ENCODE assay signal across 35 cellular contexts in the genomic region with DNA sequence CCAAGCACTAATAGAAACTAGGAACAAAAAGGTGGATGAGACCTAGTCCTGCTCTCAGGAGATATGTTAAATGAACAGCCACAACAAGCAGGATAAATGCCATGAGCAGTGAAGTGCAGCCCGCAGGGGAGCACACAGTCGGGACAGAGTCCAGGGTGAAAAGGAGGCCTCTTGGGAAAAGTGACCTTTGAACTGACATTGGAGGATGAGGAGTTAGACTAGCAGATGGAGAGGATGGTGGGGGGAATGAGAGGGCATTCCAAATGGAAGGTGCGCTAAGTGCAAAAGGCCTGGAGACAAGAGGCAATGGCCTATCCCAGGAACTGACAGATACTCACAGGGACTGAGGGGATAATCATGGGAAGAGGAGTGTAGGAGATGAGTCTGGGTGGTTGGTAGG.
"Had no signal": no experiment of that assay in that cellular context is flagged by ENCODE, and none has a peak within 500 bp of the region (broad histone marks: within the 10 kb centered on the region; RNA-seq: fewer than 3 reads in every experiment).

No MANE protein-coding gene starts in this region.

- H3K9me3 ChIP-seq: adrenal gland, body of pancreas, breast epithelium had no signal

- ATAC-seq: activated CD8-positive, alpha-beta T cell treated with anti-CD3 and anti-CD28 coated beads for 36 hours; activated naive CD4-positive, alpha-beta T cell treated with anti-CD3 and anti-CD28 coated beads, Interleukin-2, amount 50 U/mL, for 72 hours; activated T-cell treated with anti-CD3 and anti-CD28 coated beads, Interleukin-2, amount 50 U/mL, for 4 hours; activated T-cell treated with anti-CD3 and anti-CD28 coated beads, Interleukin-2, amount 50 U/mL, for 72 hours; activated T-helper 17 cell treated with anti-CD3 and anti-CD28 coated beads, Interleukin-2, amount 50 U/mL, for 72 hours; body of pancreas; T-cell had no signal

- H3K27ac Mint-ChIP-seq: activated CD4-positive, alpha-beta memory T cell treated with anti-CD3 and anti-CD28 coated beads for 36 hours; activated CD8-positive, alpha-beta T cell treated with anti-CD3 and anti-CD28 coated beads for 36 hours; activated naive CD4-positive, alpha-beta T cell treated with anti-CD3 and anti-CD28 coated beads for 36 hours; activated naive CD8-positive, alpha-beta T cell treated with anti-CD3 and anti-CD28 coated beads for 36 hours; activated T-cell treated with anti-CD3 and anti-CD28 coated beads, Interleukin-2, amount 50 U/mL, for 72 hours; activated T-helper 1 cell treated with anti-CD3 and anti-CD28 coated beads, Interleukin-12 subunit alpha, Interleukin-12 subunit beta, Interleukin-2, Interleukin-4 antibody, amounts not matched to agents 30 ng/mL and 10 ng/mL and 1 ng/mL, durations not matched to agents 14 hours and 24 hours and 36 hours; activated T-helper 17 cell treated with anti-CD3 and anti-CD28 coated beads, Interleukin-2, amount 50 U/mL, for 72 hours; T-helper 2 cell treated with Interferon-gamma antibody and Interleukin-4, amounts not matched to agents 5 μg/mL and 100 μg/mL, for 36 hours had no signal

- H3K9me3 Mint-ChIP-seq: activated naive CD4-positive, alpha-beta T cell treated with anti-CD3 and anti-CD28 coated beads, Interleukin-2, amount 50 U/mL, for 72 hours; activated T-cell treated with anti-CD3 and anti-CD28 coated beads, Interleukin-2, amount 50 U/mL, for 4 hours; activated T-helper 17 cell treated with anti-CD3 and anti-CD28 coated beads, Interleukin-2, amount 50 U/mL, for 72 hours; T-cell had no signal

- FAIRE-seq: astrocyte, TTC549 had no signal

- H3K27me3 Mint-ChIP-seq: activated B cell treated with CpG ODN at 0.5 μM for 24 hours; activated CD4-positive, alpha-beta memory T cell treated with anti-CD3 and anti-CD28 coated beads for 36 hours; activated CD8-positive, alpha-beta T cell treated with anti-CD3 and anti-CD28 coated beads for 36 hours; activated naive CD8-positive, alpha-beta T cell treated with anti-CD3 and anti-CD28 coated beads for 36 hours; activated T-helper 17 cell treated with anti-CD3 and anti-CD28 coated beads, Interleukin-2, amount 50 U/mL, for 72 hours; T-cell had no signal

- DNase-seq: activated B cell treated with CpG ODN at 0.5 μM for 24 hours; activated CD4-positive, alpha-beta memory T cell treated with anti-CD3 and anti-CD28 coated beads for 36 hours; activated CD4-positive, alpha-beta T cell treated with anti-CD3 and anti-CD28 coated beads for 48 hours; activated CD4-positive, alpha-beta T cell treated with anti-CD3 and anti-CD28 coated beads, Interleukin-2, amount 50 U/mL, for 1 hour; activated CD4-positive, alpha-beta T cell treated with anti-CD3 and anti-CD28 coated beads, Interleukin-2, amount 50 U/mL, for 4 hours; activated CD4-positive, CD25-positive, alpha-beta regulatory T cell treated with anti-CD3 and anti-CD28 coated beads, Interleukin-2, amount 50 U/mL, for 72 hours; activated CD8-positive, alpha-beta memory T cell treated with anti-CD3 and anti-CD28 coated beads, Interleukin-2, amount 50 U/mL, for 4 hours; activated CD8-positive, alpha-beta T cell treated with anti-CD3 and anti-CD28 coated beads for 36 hours; activated effector memory CD4-positive, alpha-beta T cell treated with anti-CD3 and anti-CD28 coated beads, Interleukin-2, amount 50 U/mL, for 16 hours; activated gamma-delta T cell treated with Interleukin-2 at 50 U/mL for 16 hours; activated naive CD4-positive, alpha-beta T cell; activated naive CD4-positive, alpha-beta T cell treated with anti-CD3 and anti-CD28 coated beads for 36 hours; activated naive CD4-positive, alpha-beta T cell treated with anti-CD3 and anti-CD28 coated beads, Interleukin-2, amount 50 U/mL, for 16 hours; activated naive CD8-positive, alpha-beta T cell treated with anti-CD3 and anti-CD28 coated beads for 36 hours; activated T-cell treated with anti-CD3 and anti-CD28 coated beads for 4 hours; activated T-cell treated with anti-CD3 and anti-CD28 coated beads, Interleukin-2, amount 50 U/mL, for 1 hour; activated T-cell treated with anti-CD3 and anti-CD28 coated beads, Interleukin-2, amount 50 U/mL, for 4 hours; activated T-cell treated with anti-CD3 and anti-CD28 coated beads, Interleukin-2, amount 50 U/mL, for 72 hours; adrenal gland; amniotic stem cell; aorta; body of pancreas; brain microvascular endothelial cell; central memory CD4-positive, alpha-beta T cell; cerebellar nuclear complex; T-cell; T-helper 2 cell; T-helper 9 cell had no signal

- H3K4me3 Mint-ChIP-seq: activated B cell treated with CpG ODN at 0.5 μM for 24 hours; activated CD4-positive, alpha-beta memory T cell treated with anti-CD3 and anti-CD28 coated beads for 36 hours; activated CD8-positive, alpha-beta T cell treated with anti-CD3 and anti-CD28 coated beads for 36 hours; activated naive CD4-positive, alpha-beta T cell treated with anti-CD3 and anti-CD28 coated beads for 36 hours; activated naive CD8-positive, alpha-beta T cell treated with anti-CD3 and anti-CD28 coated beads for 36 hours; activated T-cell treated with anti-CD3 and anti-CD28 coated beads, Interleukin-2, amount 50 U/mL, for 4 hours; activated T-cell treated with anti-CD3 and anti-CD28 coated beads, Interleukin-2, amount 50 U/mL, for 72 hours; activated T-helper 1 cell treated with anti-CD3 and anti-CD28 coated beads, Interleukin-12 subunit alpha, Interleukin-12 subunit beta, Interleukin-2, Interleukin-4 antibody, amounts not matched to agents 30 ng/mL and 10 ng/mL and 1 ng/mL, durations not matched to agents 14 hours and 24 hours and 36 hours; activated T-helper 17 cell treated with anti-CD3 and anti-CD28 coated beads, Interleukin-2, amount 50 U/mL, for 72 hours; T-cell; T-helper 2 cell treated with Interferon-gamma antibody and Interleukin-4, amounts not matched to agents 5 μg/mL and 100 μg/mL, for 36 hours had no signal
